Comparison of ENCODE assay signal across 21 cellular contexts in the genomic region with DNA sequence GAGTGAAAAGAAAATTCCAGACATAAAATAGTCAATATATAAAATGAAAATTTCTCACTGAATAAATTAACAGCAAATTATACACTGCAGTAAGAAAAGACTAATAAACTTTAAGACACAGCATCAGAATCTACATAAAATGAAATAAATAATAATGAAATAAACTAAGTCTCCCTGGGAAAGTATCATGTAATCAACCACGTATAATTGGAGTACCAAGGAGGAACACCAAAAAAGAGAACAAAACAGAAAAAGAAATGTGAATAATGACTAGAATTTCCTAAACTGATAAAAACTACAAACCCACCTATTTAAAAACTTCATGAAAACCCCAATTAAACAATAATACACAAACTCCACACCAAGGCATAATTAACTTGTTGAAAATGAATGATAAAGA.
"Had no signal": no experiment of that assay in that cellular context is flagged by ENCODE, and none has a peak within 500 bp of the region (broad histone marks: within the 10 kb centered on the region; RNA-seq: fewer than 3 reads in every experiment).

No MANE protein-coding gene starts in this region.

- H3K4me1 Mint-ChIP-seq: naive thymus-derived CD8-positive, alpha-beta T cell; neural crest cell; stimulated activated memory B cell treated with anti-CD40 and anti-IgM and Interleukin-4, amounts not matched to agents 10 μg/mL and 1 μg/mL and 100 μg/mL, for 72 hours had no signal

- DNase-seq: cortex of kidney; dorsolateral prefrontal cortex; effector CD8-positive, alpha-beta T cell; glutamatergic neuron; kidney glomerular epithelial cell; mucosa of descending colon; naive thymus-derived CD8-positive, alpha-beta T cell; ovary; right cardiac atrium; stimulated activated CD4-positive, alpha-beta T cell treated with anti-CD3 and anti-CD28 coated beads, Interleukin-2, amount 100 ng/mL, for 48 hours; tibial artery; upper lobe of left lung; uterus had no signal

- H3K4me3 ChIP-seq: dorsolateral prefrontal cortex, esophagus muscularis mucosa, gastroesophageal sphincter, mucosa of descending colon, ovary, smooth muscle cell, tibial artery, upper lobe of left lung, uterus had no signal

- H3K27me3 Mint-ChIP-seq: naive thymus-derived CD8-positive, alpha-beta T cell; progenitor cell of endocrine pancreas; stimulated activated memory B cell treated with anti-CD40 and anti-IgM and Interleukin-4, amounts not matched to agents 10 μg/mL and 1 μg/mL and 100 μg/mL, for 72 hours; stimulated activated naive CD8-positive, alpha-beta T cell treated with anti-CD3 and anti-CD28 coated beads, Interleukin-15, Interleukin-2, amounts not matched to agents 100 ng/mL and 50 ng/mL, for 24 hours had no signal

- H3K27ac ChIP-seq: dorsolateral prefrontal cortex, epithelial cell of prostate, esophagus muscularis mucosa, gastroesophageal sphincter, ovary, tibial artery, upper lobe of left lung, uterus had no signal

- H3K27me3 ChIP-seq: dorsolateral prefrontal cortex, esophagus muscularis mucosa, gastroesophageal sphincter, ovary, tibial artery, upper lobe of left lung, uterus had no signal

- H3K36me3 ChIP-seq: ovary, uterus had no signal

- H3K4me3 Mint-ChIP-seq: naive thymus-derived CD8-positive, alpha-beta T cell; neural crest cell; stimulated activated memory B cell treated with anti-CD40 and anti-IgM and Interleukin-4, amounts not matched to agents 10 μg/mL and 1 μg/mL and 100 μg/mL, for 72 hours; stimulated activated naive CD8-positive, alpha-beta T cell treated with anti-CD3 and anti-CD28 coated beads, Interleukin-15, Interleukin-2, amounts not matched to agents 100 ng/mL and 50 ng/mL, for 24 hours had no signal

- H3K27ac Mint-ChIP-seq: progenitor cell of endocrine pancreas; stimulated activated memory B cell treated with anti-CD40 and anti-IgM and Interleukin-4, amounts not matched to agents 10 μg/mL and 1 μg/mL and 100 μg/mL, for 72 hours; stimulated activated naive CD8-positive, alpha-beta T cell treated with anti-CD3 and anti-CD28 coated beads, Interleukin-15, Interleukin-2, amounts not matched to agents 100 ng/mL and 50 ng/mL, for 24 hours had no signal

- H3K4me2 ChIP-seq: smooth muscle cell had no signal

- H3K4me1 ChIP-seq: esophagus muscularis mucosa, gastroesophageal sphincter, tibial artery, upper lobe of left lung, uterus had no signal

- H3K9me3 ChIP-seq: esophagus muscularis mucosa, gastroesophageal sphincter, mucosa of descending colon, ovary, tibial artery, upper lobe of left lung, uterus had no signal

- ATAC-seq: gastroesophageal sphincter; mucosa of descending colon; naive thymus-derived CD8-positive, alpha-beta T cell; right cardiac atrium; stimulated activated memory B cell treated with anti-CD40 and anti-IgM and Interleukin-4, amounts not matched to agents 10 μg/mL and 1 μg/mL and 100 μg/mL, for 72 hours had no signal

- H3K9me3 Mint-ChIP-seq: naive thymus-derived CD8-positive, alpha-beta T cell; neural crest cell; stimulated activated memory B cell treated with anti-CD40 and anti-IgM and Interleukin-4, amounts not matched to agents 10 μg/mL and 1 μg/mL and 100 μg/mL, for 72 hours; stimulated activated naive CD8-positive, alpha-beta T cell treated with anti-CD3 and anti-CD28 coated beads, Interleukin-15, Interleukin-2, amounts not matched to agents 100 ng/mL and 50 ng/mL, for 24 hours had no signal
